ENCODE assay signal across 7 cellular contexts in genomic region chr22:49825944-49826602, GRCh38. TPM values are rescaled to one million over a fixed set of nuclear protein-coding genes. Genes with fewer than 3 reads are reported as not detected.
DNase-seq lines count a peak whose midpoint lies in the region; ATAC-seq, FAIRE-seq and TF ChIP-seq lines count a peak whose summit lies in the region.

No MANE protein-coding gene starts in this region.

- peak overlapping the region; percentile 92 for H3K9ac ChIP-seq in Loucy (ENCODE audit: low read depth, low read length, poor library complexity, severe bottlenecking)

- peaks cover 76% of the 10 kb centered on the region for H3K79me2 ChIP-seq in Loucy (ENCODE audit: insufficient read depth, low read length)

- H3F3A ChIP-seq in Loucy (ENCODE audit: low read depth): no peaks in the 10 kb centered on the region

- no peaks in the 10 kb centered on the region for H3K9me2 ChIP-seq in Loucy (replicated peaks; ENCODE audit: low read depth, low read length)

- 10 to 17% methylated on average over 29 to 31 of the region's 31 CpGs for WGBS in pancreas, 2 donors

- H3K27ac ChIP-seq in pancreas (peak overlapping the region in 3 of 4 donors; percentile 57 to 65 (median 63)), uterus (peak overlapping the region; percentile 86 to 90)

- H3K27me3 ChIP-seq in Loucy (ENCODE audit: insufficient read depth, low read length, poor library complexity, severe bottlenecking) (no peaks in the 10 kb centered on the region), pancreas (no peaks in the 10 kb centered on the region), uterus (no peaks in the 10 kb centered on the region)

- peaks cover 58% of the 10 kb centered on the region for H3K4me1 ChIP-seq in Loucy (ENCODE audit: insufficient read depth, low read length, poor library complexity, severe bottlenecking)
- H3K4me1 ChIP-seq in pancreas: peaks cover 0 to 17% (median 15%) of the 10 kb centered on the region in 3 donors
- H3K4me1 ChIP-seq in uterus: peaks cover 4 to 20% of the 10 kb centered on the region in 2 donors

- intact Hi-C loops in pancreas (cut with DNase I) (no loop called here), uterus (cut with DNase I; ENCODE audit: low total_unique reads) (no loop called here)

- no peaks in the 10 kb centered on the region for H3K9me3 ChIP-seq in Loucy (ENCODE audit: insufficient read depth, low read depth, low read length)
- no peaks in the 10 kb centered on the region for H3K9me3 ChIP-seq in pancreas
- no peaks in the 10 kb centered on the region for H3K9me3 ChIP-seq in uterus

- H4K20me1 ChIP-seq in Loucy (ENCODE audit: insufficient read depth, low read length, poor library complexity, severe bottlenecking): peaks cover 58% of the 10 kb centered on the region

- no peak for FAIRE-seq in pancreas (lab: Jason Lieb, UNC)

- peak in 3 of 4 donors; percentile 7 to 20 (median 11) for ATAC-seq in pancreas
- ATAC-seq in GM18511 (IDR thresholded peaks at IDR 0.05; ENCODE audit: unreplicated experiment): no peak

- H3K4me3 ChIP-seq in Loucy (ENCODE audit: low read length, poor library complexity, severe bottlenecking) (peak overlapping the region; percentile 82), pancreas (peak overlapping the region; percentile 53 to 88 (median 70)), uterus (peak overlapping the region; percentile 45 to 85)

- H3K4me2 ChIP-seq in Loucy (ENCODE audit: low read depth, low read length, poor library complexity, severe bottlenecking): peak overlapping the region; percentile 97

- H3K36me3 ChIP-seq in Loucy (ENCODE audit: insufficient read depth, low read length) (peaks cover 29% of the 10 kb centered on the region; the same call in 1 of the 2 replicates), pancreas (peaks cover 0 to 24% (median 20%) of the 10 kb centered on the region in 3 donors), uterus (no peaks in the 10 kb centered on the region)

- H2AFZ ChIP-seq in Loucy (ENCODE audit: low read length): no peak overlapping the region

- TF ChIP-seq POLR2A in erythroblast (IDR thresholded peaks at IDR 0.05; ENCODE audit: low read length) (peak; percentile 57), uterus (IDR thresholded peaks at IDR 0.05) (no peak)

- DNase-seq in activated CD8-positive, alpha-beta memory T cell treated with anti-CD3 and anti-CD28 coated beads for 4 hours (ENCODE audit: low read depth in 2 of 2): peak; percentile 34 to 59
- DNase-seq in erythroblast (lab: John Stamatoyannopoulos, UW) (peak; percentile 75 to 82), pancreas (peak in 2 of 6 donors; percentile 61 to 73), uterus (no peak), occipital lobe (lab: John Stamatoyannopoulos, UW) (no peak)

- TF ChIP-seq CTCF in Loucy (conservative IDR thresholded peaks at IDR 0.05; ENCODE audit: low read length) (no peak), pancreas (IDR thresholded peaks at IDR 0.05) (no peak), uterus (IDR thresholded peaks at IDR 0.05) (no peak)

RNA-seq across cellular contexts. Expression of gene BRD1, which starts 1.6 kb away (rescaled TPM):
- total RNA-seq in pancreas: 10 to 100 TPM; 14.0 to 23.6 (median 15.8) TPM
- 10 to 100 TPM; 19.7 to 26.3 TPM for polyA plus RNA-seq in pancreas
- 10 to 100 TPM; 17.9 to 47.4 (median 37.9) TPM for total RNA-seq in uterus
- 44.0 TPM for total RNA-seq in occipital lobe

RNA-seq across cellular contexts. Expression of gene ZBED4, which starts 27.6 kb away (rescaled TPM):
- total RNA-seq in pancreas (1 to 10 TPM; 3.7 to 7.2 (median 5.5) TPM), uterus (10 to 100 TPM in 2 of 4 donors, 1 to 10 TPM in 1, under 1 TPM in 1; 0.59 to 16.4 (median 12.7) TPM), occipital lobe (24.2 TPM)
- 1 to 10 TPM; 2.4 to 3.2 TPM for polyA plus RNA-seq in pancreas

Comparison
In these comparisons a context has a peak if more than half of its experiments do, and no peak if none do; other contexts are left out.
1. DNase-seq: peak in activated CD8-positive, alpha-beta memory T cell treated with anti-CD3 and anti-CD28 coated beads for 4 hours (2 of 2) and erythroblast (2 of 2); none in uterus (0 of 2) and occipital lobe (single experiment).
2. Peak in every context shown above with its lines, with median percentiles within 50 percentile points of each other: H3K4me3 ChIP-seq.